In genomic region chr4:153115322-153116100, GRCh38 we compare ENCODE assay signal across 8 cellular contexts.
A peak's percentile ranks its signal among the peaks of the same experiment; 100 is the strongest.
DNase-seq lines count a peak whose midpoint lies in the region; ATAC-seq and TF ChIP-seq lines count a peak whose summit lies in the region.

No MANE protein-coding gene starts in this region.

- DNase-seq in AG04450 (ENCODE audit: low read depth, low spot score), result no peak
- DNase-seq in HS-27A (ENCODE audit: low read depth), result peak; percentile 50
- DNase-seq in activated CD4-positive, CD25-positive, alpha-beta regulatory T cell (lab: John Stamatoyannopoulos, UW), result peak; percentile 15 to 38 (median 28)
- no peak for DNase-seq in coronary artery (ENCODE audit: low spot score)
- DNase-seq in naive thymus-derived CD8-positive, alpha-beta T cell, result peak; percentile 35 to 92 (median 78)
- no peak for DNase-seq in thoracic aorta (ENCODE audit: low spot score)
- DNase-seq in NCI-H510A treated with DMSO at 0.1 percent for 48 hours (lab: John Stamatoyannopoulos, UW), result no peak

- peak overlapping the region; percentile 21 for H3K27ac ChIP-seq in AG04450 (ENCODE audit: low read depth, low read length)
- peak overlapping the region; percentile 57 to 89 for H3K27ac ChIP-seq in coronary artery
- H3K27ac ChIP-seq in thoracic aorta, result peak overlapping the region; percentile 90 to 94

- H3K4me3 ChIP-seq in AG04450 (ENCODE audit: low read depth, low read length) (peak overlapping the region; percentile 25; the same call in 1 of the 2 replicates), coronary artery (peak overlapping the region; percentile 55), thoracic aorta (peak overlapping the region; percentile 57)

- H3K27me3 Mint-ChIP-seq in naive thymus-derived CD8-positive, alpha-beta T cell, result no peaks in the 10 kb centered on the region

- H3K4me3 Mint-ChIP-seq in naive thymus-derived CD8-positive, alpha-beta T cell, result peak overlapping the region in 2 of 10 donors; percentile 67 to 81

- H3K36me3 Mint-ChIP-seq in naive thymus-derived CD8-positive, alpha-beta T cell, result no peaks in the 10 kb centered on the region

- peaks cover 0 to 18% (median 9%) of the 10 kb centered on the region in 4 donors for H3K4me1 Mint-ChIP-seq in naive thymus-derived CD8-positive, alpha-beta T cell

- peaks cover 3% of the 10 kb centered on the region for H3K9me3 ChIP-seq in AG04450 (ENCODE audit: control insufficient read depth, insufficient read depth, low read length)
- H3K9me3 ChIP-seq in thoracic aorta, result no peaks in the 10 kb centered on the region

- ATAC-seq in GM19463 (IDR thresholded peaks at IDR 0.05; ENCODE audit: unreplicated experiment) (peak; percentile 85), thoracic aorta (ENCODE audit: insufficient number of reproducible peaks, low FRiP score, low read depth) (peak; percentile 81)
- ATAC-seq in naive thymus-derived CD8-positive, alpha-beta T cell, result peak; percentile 58 to 60

- POLR2A ChIA-PET in AG04450 (lab: Yijun Ruan, JAX), result no interaction called here
- POLR2A ChIA-PET in naive thymus-derived CD8-positive, alpha-beta T cell (lab: Charles Lee), result interaction anchor here (0.8 to 6.0 kb wide), 5 partner anchors 11 to 579 kb away, joined by 3 to 44 read pairs (median 5); partner anchors contain the start of gene FBXW7

- no peaks in the 10 kb centered on the region for H3K36me3 ChIP-seq in thoracic aorta

- no peaks in the 10 kb centered on the region for H3K9me3 Mint-ChIP-seq in naive thymus-derived CD8-positive, alpha-beta T cell

- peaks cover 18% of the 10 kb centered on the region for H3K27me3 ChIP-seq in AG04450 (ENCODE audit: control insufficient read depth, insufficient read depth, low read length)
- no peaks in the 10 kb centered on the region for H3K27me3 ChIP-seq in thoracic aorta (replicated peaks; ENCODE audit: insufficient read depth)

- TF ChIP-seq CTCF in AG04450 (IDR thresholded peaks at IDR 0.05; ENCODE audit: low read depth, low read length), result no peak
- TF ChIP-seq CTCF in coronary artery (IDR thresholded peaks at IDR 0.05), result no peak
- TF ChIP-seq CTCF in thoracic aorta (IDR thresholded peaks at IDR 0.05), result no peak

- no peak overlapping the region for H3K27ac Mint-ChIP-seq in naive thymus-derived CD8-positive, alpha-beta T cell

- H3K4me1 ChIP-seq in thoracic aorta (ENCODE audit: control insufficient read depth in 1 of 2, low read depth in 2 of 2), result peaks cover 14 to 21% of the 10 kb centered on the region in 2 donors

- CTCF ChIA-PET in AG04450 (lab: Charles Lee), result interaction anchor here (0.8 to 3.3 kb wide), 7 partner anchors 12 to 143 kb away, joined by 3 to 13 read pairs (median 7); no protein-coding TSS in a partner anchor

Comparison
In these comparisons a context has a peak if more than half of its experiments do, and no peak if none do; other contexts are left out.
1. DNase-seq: peak in HS-27A (single experiment), activated CD4-positive, CD25-positive, alpha-beta regulatory T cell (4 of 4) and naive thymus-derived CD8-positive, alpha-beta T cell (10 of 10); none in AG04450 (single experiment), coronary artery (single experiment), thoracic aorta (single experiment) and NCI-H510A treated with DMSO at 0.1 percent for 48 hours (single experiment).
2. H3K27ac ChIP-seq: peak in every context shown above with its lines; median percentile 92 in thoracic aorta; 73 in coronary artery; 21 in AG04450.
3. Peak in every context shown above with its lines, with median percentiles within 50 percentile points of each other: H3K4me3 ChIP-seq and ATAC-seq.